Comparison of ENCODE assay signal across 2 cellular contexts in the genomic region with DNA sequence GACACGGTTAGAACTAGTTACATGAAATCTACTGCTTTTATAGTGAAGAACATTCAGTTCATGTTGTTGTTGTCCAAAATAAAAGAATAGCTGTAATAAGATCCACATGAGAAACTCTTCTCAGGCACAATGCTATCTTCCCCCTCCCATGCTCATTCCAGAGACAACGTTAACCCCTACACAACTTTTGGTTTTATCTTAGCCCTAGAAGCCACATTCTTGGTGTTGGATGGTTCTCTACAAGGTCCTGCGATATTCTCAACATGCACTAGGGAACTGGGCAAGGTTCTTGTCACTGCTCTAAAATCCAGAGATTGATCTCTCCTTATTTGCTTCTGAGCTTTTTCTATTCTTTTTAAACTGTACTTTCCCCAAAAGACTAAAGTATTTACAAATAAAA.
A peak's percentile ranks its signal among the peaks of the same experiment; 100 is the strongest.
TF ChIP-seq lines count a peak whose summit lies in the region.

No MANE protein-coding gene starts in this region.

TF ChIP-seq in GM23338, 12 proteins besides CTCF, POLR2A, EP300 and RAD21 (continues in another document):
- TF ChIP-seq ZNF331 (CRISPR knock-in tag; IDR thresholded peaks at IDR 0.05; ENCODE audit: low read depth) (no peak), NANOG (IDR thresholded peaks at IDR 0.05; ENCODE audit: borderline replicate concordance) (no peak), STAT1 (IDR thresholded peaks at IDR 0.05; ENCODE audit: unreplicated experiment) (no peak), JUNB (IDR thresholded peaks at IDR 0.05; ENCODE audit: unreplicated experiment) (no peak), EZH2phosphoT487 (IDR thresholded peaks at IDR 0.05; ENCODE audit: unreplicated experiment) (no peak), EZH2 (IDR thresholded peaks at IDR 0.05; ENCODE audit: low read depth, unreplicated experiment) (no peak), ZNF114 (CRISPR knock-in tag; IDR thresholded peaks at IDR 0.05) (no peak), CREB1 (CRISPR knock-in tag; IDR thresholded peaks at IDR 0.05; ENCODE audit: low read depth) (no peak), POLR2AphosphoS5 (IDR thresholded peaks at IDR 0.05; ENCODE audit: low read depth) (no peak)
- TF ChIP-seq, protein P1, sequence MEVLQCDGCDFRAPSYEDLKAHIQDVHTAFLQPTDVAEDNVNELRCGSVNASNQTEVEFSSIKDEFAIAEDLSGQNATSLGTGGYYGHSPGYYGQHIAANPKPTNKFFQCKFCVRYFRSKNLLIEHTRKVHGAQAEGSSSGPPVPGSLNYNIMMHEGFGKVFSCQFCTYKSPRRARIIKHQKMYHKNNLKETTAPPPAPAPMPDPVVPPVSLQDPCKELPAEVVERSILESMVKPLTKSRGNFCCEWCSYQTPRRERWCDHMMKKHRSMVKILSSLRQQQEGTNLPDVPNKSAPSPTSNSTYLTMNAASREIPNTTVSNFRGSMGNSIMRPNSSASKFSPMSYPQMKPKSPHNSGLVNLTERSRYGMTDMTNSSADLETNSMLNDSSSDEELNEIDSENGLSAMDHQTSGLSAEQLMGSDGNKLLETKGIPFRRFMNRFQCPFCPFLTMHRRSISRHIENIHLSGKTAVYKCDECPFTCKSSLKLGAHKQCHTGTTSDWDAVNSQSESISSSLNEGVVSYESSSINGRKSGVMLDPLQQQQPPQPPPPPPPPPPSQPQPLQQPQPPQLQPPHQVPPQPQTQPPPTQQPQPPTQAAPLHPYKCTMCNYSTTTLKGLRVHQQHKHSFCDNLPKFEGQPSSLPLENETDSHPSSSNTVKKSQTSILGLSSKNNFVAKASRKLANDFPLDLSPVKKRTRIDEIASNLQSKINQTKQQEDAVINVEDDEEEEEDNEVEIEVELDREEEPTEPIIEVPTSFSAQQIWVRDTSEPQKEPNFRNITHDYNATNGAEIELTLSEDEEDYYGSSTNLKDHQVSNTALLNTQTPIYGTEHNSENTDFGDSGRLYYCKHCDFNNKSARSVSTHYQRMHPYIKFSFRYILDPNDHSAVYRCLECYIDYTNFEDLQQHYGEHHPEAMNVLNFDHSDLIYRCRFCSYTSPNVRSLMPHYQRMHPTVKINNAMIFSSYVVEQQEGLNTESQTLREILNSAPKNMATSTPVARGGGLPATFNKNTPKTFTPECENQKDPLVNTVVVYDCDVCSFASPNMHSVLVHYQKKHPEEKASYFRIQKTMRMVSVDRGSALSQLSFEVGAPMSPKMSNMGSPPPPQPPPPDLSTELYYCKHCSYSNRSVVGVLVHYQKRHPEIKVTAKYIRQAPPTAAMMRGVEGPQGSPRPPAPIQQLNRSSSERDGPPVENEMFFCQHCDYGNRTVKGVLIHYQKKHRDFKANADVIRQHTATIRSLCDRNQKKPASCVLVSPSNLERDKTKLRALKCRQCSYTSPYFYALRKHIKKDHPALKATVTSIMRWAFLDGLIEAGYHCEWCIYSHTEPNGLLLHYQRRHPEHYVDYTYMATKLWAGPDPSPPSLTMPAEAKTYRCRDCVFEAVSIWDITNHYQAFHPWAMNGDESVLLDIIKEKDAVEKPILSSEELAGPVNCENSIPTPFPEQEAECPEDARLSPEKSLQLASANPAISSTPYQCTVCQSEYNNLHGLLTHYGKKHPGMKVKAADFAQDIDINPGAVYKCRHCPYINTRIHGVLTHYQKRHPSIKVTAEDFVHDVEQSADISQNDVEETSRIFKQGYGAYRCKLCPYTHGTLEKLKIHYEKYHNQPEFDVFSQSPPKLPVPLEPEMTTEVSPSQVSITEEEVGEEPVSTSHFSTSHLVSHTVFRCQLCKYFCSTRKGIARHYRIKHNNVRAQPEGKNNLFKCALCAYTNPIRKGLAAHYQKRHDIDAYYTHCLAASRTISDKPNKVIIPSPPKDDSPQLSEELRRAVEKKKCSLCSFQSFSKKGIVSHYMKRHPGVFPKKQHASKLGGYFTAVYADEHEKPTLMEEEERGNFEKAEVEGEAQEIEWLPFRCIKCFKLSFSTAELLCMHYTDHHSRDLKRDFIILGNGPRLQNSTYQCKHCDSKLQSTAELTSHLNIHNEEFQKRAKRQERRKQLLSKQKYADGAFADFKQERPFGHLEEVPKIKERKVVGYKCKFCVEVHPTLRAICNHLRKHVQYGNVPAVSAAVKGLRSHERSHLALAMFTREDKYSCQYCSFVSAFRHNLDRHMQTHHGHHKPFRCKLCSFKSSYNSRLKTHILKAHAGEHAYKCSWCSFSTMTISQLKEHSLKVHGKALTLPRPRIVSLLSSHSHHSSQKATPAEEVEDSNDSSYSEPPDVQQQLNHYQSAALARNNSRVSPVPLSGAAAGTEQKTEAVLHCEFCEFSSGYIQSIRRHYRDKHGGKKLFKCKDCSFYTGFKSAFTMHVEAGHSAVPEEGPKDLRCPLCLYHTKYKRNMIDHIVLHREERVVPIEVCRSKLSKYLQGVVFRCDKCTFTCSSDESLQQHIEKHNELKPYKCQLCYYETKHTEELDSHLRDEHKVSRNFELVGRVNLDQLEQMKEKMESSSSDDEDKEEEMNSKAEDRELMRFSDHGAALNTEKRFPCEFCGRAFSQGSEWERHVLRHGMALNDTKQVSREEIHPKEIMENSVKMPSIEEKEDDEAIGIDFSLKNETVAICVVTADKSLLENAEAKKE (CRISPR knock-in tag; IDR thresholded peaks at IDR 0.05) = no peak
- TF ChIP-seq, protein P2, sequence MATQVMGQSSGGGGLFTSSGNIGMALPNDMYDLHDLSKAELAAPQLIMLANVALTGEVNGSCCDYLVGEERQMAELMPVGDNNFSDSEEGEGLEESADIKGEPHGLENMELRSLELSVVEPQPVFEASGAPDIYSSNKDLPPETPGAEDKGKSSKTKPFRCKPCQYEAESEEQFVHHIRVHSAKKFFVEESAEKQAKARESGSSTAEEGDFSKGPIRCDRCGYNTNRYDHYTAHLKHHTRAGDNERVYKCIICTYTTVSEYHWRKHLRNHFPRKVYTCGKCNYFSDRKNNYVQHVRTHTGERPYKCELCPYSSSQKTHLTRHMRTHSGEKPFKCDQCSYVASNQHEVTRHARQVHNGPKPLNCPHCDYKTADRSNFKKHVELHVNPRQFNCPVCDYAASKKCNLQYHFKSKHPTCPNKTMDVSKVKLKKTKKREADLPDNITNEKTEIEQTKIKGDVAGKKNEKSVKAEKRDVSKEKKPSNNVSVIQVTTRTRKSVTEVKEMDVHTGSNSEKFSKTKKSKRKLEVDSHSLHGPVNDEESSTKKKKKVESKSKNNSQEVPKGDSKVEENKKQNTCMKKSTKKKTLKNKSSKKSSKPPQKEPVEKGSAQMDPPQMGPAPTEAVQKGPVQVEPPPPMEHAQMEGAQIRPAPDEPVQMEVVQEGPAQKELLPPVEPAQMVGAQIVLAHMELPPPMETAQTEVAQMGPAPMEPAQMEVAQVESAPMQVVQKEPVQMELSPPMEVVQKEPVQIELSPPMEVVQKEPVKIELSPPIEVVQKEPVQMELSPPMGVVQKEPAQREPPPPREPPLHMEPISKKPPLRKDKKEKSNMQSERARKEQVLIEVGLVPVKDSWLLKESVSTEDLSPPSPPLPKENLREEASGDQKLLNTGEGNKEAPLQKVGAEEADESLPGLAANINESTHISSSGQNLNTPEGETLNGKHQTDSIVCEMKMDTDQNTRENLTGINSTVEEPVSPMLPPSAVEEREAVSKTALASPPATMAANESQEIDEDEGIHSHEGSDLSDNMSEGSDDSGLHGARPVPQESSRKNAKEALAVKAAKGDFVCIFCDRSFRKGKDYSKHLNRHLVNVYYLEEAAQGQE (IDR thresholded peaks at IDR 0.05; ENCODE audit: unreplicated experiment) = no peak

TF ChIP-seq in K562, 482 proteins besides CTCF, POLR2A, EP300 and RAD21:
- TF ChIP-seq EHMT2 (IDR thresholded peaks at IDR 0.05) = 0 out of 2 replicates have a peak, but pooled peaks have one; percentile 45
- no peak for TF ChIP-seq DNMT1 (IDR thresholded peaks at IDR 0.05)
- peak; percentile 54 for TF ChIP-seq ZFP36 (IDR thresholded peaks at IDR 0.05; ENCODE audit: low read depth, low read length, partially characterized antibody)
- TF ChIP-seq XRCC5 (IDR thresholded peaks at IDR 0.05; ENCODE audit: low read depth, low read length) = no peak
